1 cellular context compared by ENCODE assay signal in genomic region chr14:24087004-24087403, GRCh38.
TF ChIP-seq lines count a peak whose summit lies in the region.

No MANE protein-coding gene starts in this region.

TF ChIP-seq in GM12878, 131 proteins besides CTCF, POLR2A, EP300 and RAD21:
- no peak for TF ChIP-seq PKNOX1 (IDR thresholded peaks at IDR 0.05)
- 0 out of 2 replicates have a peak, but pooled peaks have one; percentile 17 for TF ChIP-seq IRF5 (IDR thresholded peaks at IDR 0.05; ENCODE audit: borderline replicate concordance)
- no peak for TF ChIP-seq FOS (IDR thresholded peaks at IDR 0.05; ENCODE audit: borderline replicate concordance, extremely low read depth, insufficient read length)
TF ChIP-seq in GM12878: peak in this region for 1.
